In the genomic region with DNA sequence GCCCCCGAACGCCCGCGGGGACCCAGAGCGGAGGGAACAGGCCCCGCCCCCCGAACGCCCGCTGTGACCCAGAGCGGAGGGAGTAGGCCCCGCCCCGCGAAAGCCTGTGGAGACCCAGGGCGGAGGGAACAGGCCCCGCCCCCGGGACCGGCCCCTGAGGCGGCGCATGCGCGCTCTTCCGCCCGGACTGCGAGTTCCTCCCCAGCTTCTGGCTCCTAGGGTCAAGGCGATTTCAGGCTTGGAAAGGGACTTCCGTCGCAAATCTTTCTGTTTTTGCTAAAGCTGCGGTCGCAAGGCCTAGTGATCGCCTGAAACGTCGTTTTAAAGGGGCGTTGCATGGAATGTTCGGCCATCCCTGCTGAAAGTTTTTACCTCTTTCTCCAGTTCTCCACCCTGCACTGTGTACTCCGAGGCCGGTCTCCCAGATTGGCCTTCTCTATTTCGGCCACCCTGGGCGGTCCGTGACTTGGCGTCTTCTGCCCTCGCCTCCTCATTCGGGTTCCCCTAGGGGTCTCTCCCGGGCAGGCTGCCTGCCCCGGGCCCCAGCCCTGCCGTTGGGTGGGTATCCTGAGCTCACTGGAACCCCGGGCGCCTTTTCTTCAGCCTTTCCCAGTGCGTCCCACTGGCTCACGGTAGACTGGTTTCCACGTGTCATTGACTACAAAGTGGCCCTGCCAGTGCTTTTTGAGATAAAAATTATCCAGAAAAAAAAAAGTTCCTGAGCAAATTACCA, we compare ENCODE assay signal across 8 cellular contexts. TPM values are rescaled to one million over a fixed set of nuclear protein-coding genes. Genes with fewer than 3 reads are reported as not detected.
DNase-seq lines count a peak whose midpoint lies in the region; ATAC-seq and TF ChIP-seq lines count a peak whose summit lies in the region.

No MANE protein-coding gene starts in this region.

- H2BK15ac ChIP-seq in IMR-90 (ENCODE audit: low read depth, low read length) = peak overlapping the region; percentile 42; the same call in 1 of the 3 replicates

- H3K9me2 ChIP-seq in OCI-LY7 (ENCODE audit: insufficient read depth, low read length) = no peaks in the 10 kb centered on the region

- H3K79me1 ChIP-seq in IMR-90 (ENCODE audit: low read depth in 1 of 2, low read length in 2 of 2) = peaks cover 0 to 21% of the 10 kb centered on the region in 2 experiments; a peak in 2 of 4 replicates

- in situ Hi-C loops in IMR-90 (cut with MboI; ENCODE audit: low sequenced_read_pairs) = no loop called here

- CTCF ChIA-PET in IMR-90 (lab: Yijun Ruan, JAX) = interaction anchor here (1.1 kb wide), 1 partner anchor 9 kb away, joined by 4 read pairs; no protein-coding TSS in a partner anchor
- CTCF ChIA-PET in OCI-LY7 (lab: Charles Lee; ENCODE audit: unreplicated experiment) = no interaction called here

- intact Hi-C loops in IMR-90 (cut with micrococcal nuclease) = loop anchor here (5.0 kb wide), 2 partner anchors 150 to 425 kb away; partner anchors contain the start of gene MARCHF7
- intact Hi-C loops in OCI-LY7 (cut with micrococcal nuclease; ENCODE audit: unreplicated experiment) = loop anchor here (2.0 to 5.0 kb wide), 2 partner anchors 426 to 1410 kb away; partner anchors contain the start of genes ACVR1 and MARCHF7

- ATAC-seq in GM21528 (IDR thresholded peaks at IDR 0.05; ENCODE audit: low FRiP score, unreplicated experiment) = peak; percentile 89
- peak; percentile 99 for ATAC-seq in IMR-90 (ENCODE audit: low read depth)

- H2BK5ac ChIP-seq in IMR-90 (ENCODE audit: low read depth, low read length, poor library complexity, severe bottlenecking) = peak overlapping the region; percentile 33

- no peak for TF ChIP-seq CTCF in IMR-90 (conservative IDR thresholded peaks at IDR 0.05; ENCODE audit: low read depth, low read length)
- no peak for TF ChIP-seq CTCF in OCI-LY7 (conservative IDR thresholded peaks at IDR 0.05; ENCODE audit: low read length)

- H4K20me1 ChIP-seq in IMR-90 (ENCODE audit: insufficient read depth, low read length) (no peaks in the 10 kb centered on the region), OCI-LY7 (ENCODE audit: insufficient read depth, low read length) (no peaks in the 10 kb centered on the region)

- H3K4me3 ChIP-seq in IMR-90 (ENCODE audit: insufficient read depth, low read depth, low read length) (peak overlapping the region; percentile 59), OCI-LY7 (ENCODE audit: low read depth, low read length, poor library complexity, severe bottlenecking) (peak overlapping the region; percentile 73)

- H3K36me3 ChIP-seq in IMR-90 (ENCODE audit: control insufficient read depth, insufficient read depth, low read length) (peaks cover 3% of the 10 kb centered on the region; the same call in 1 of the 2 replicates), OCI-LY7 (ENCODE audit: insufficient read depth, low read length) (no peaks in the 10 kb centered on the region)

- peak overlapping the region; percentile 99 for H3K23ac ChIP-seq in IMR-90 (ENCODE audit: low read depth, low read length)

- H2BK120ac ChIP-seq in IMR-90 (ENCODE audit: low read depth, low read length) = 0 out of 2 replicates have a peak overlapping the region, but pooled peaks have one; percentile 43

- H3K9ac ChIP-seq in IMR-90 (ENCODE audit: low read depth, low read length) = peak overlapping the region; percentile 97

- peak; percentile 88 for DNase-seq in DMS 273 treated with DMSO at 0.1 percent for 48 hours (lab: John Stamatoyannopoulos, UW)
- DNase-seq in IMR-90 = peak; percentile 89
- peak; percentile 97 for DNase-seq in OCI-LY7 (ENCODE audit: low spot score)
- peak; percentile 97 for DNase-seq in activated T-cell treated with anti-CD3 and anti-CD28 coated beads for 4 hours
- DNase-seq in epithelial cell of prostate (ENCODE audit: low read depth, low spot score) = peak; percentile 44
- peak; percentile 98 for DNase-seq in mucosa of gallbladder (ENCODE audit: low spot score)
- peak; percentile 95 for DNase-seq in stimulated activated CD8-positive, alpha-beta memory T cell treated with anti-CD3 and anti-CD28 coated beads, Interleukin-4, amount 100 ng/mL, for 24 hours (ENCODE audit: low read depth)

- H3K9me3 ChIP-seq in IMR-90 (ENCODE audit: control insufficient read depth, insufficient read depth, low read length) = no peaks in the 10 kb centered on the region
- H3K9me3 ChIP-seq in OCI-LY7 (ENCODE audit: low read length) = no peaks in the 10 kb centered on the region

- POLR2A ChIA-PET in IMR-90 (lab: Charles Lee; ENCODE audit: unreplicated experiment) = interaction anchor here (0.6 to 0.8 kb wide), 2 partner anchors 328 to 425 kb away, joined by 3 to 17 read pairs; partner anchors contain the start of gene MARCHF7
- POLR2A ChIA-PET in OCI-LY7 (lab: Charles Lee) = interaction anchor here (0.5 to 1.7 kb wide), 10 partner anchors 8 to 435 kb away, joined by 3 to 7 read pairs (median 3); no protein-coding TSS in a partner anchor

- H3K4me2 ChIP-seq in IMR-90 (ENCODE audit: low read depth, low read length) (peak overlapping the region; percentile 80), OCI-LY7 (ENCODE audit: low read length) (peak overlapping the region; percentile 83)

- peak overlapping the region; percentile 95 for H3K4ac ChIP-seq in IMR-90 (ENCODE audit: low read depth, low read length)

- H3K79me2 ChIP-seq in OCI-LY7 (ENCODE audit: insufficient read depth, low read depth, low read length) = no peaks in the 10 kb centered on the region

- peak overlapping the region; percentile 98 for H3K14ac ChIP-seq in IMR-90 (replicated peaks; ENCODE audit: low read depth, low read length)

- H3K56ac ChIP-seq in IMR-90 (ENCODE audit: extremely low read depth, insufficient read depth, low read length) = peak overlapping the region; percentile 99

- no peaks in the 10 kb centered on the region for H3K27me3 ChIP-seq in IMR-90 (ENCODE audit: control insufficient read depth, insufficient read depth, low read length)

- H2AK9ac ChIP-seq in IMR-90 (replicated peaks; ENCODE audit: low read depth, low read length, poor library complexity) = peak overlapping the region; percentile 94

- no peak for TF ChIP-seq POLR2A in IMR-90 (IDR thresholded peaks at IDR 0.05; ENCODE audit: low read depth, low read length)

- peak overlapping the region; percentile 89 for H4K91ac ChIP-seq in IMR-90 (ENCODE audit: insufficient read depth, low read depth, low read length)

- H2AK5ac ChIP-seq in IMR-90 (ENCODE audit: low read depth, low read length) = peak overlapping the region; percentile 40; the same call in 1 of the 2 replicates

- peak overlapping the region; percentile 79 for H4K5ac ChIP-seq in IMR-90 (ENCODE audit: low read depth, low read length)

- BruUV-seq in IMR-90 (replicated peaks; lab: Mats Ljungman, UMichigan) = no TSS peak
- BruUV-seq in OCI-LY7 (replicated peaks; lab: Mats Ljungman, UMichigan) = TSS peak; percentile 87

- no peak overlapping the region; the same call in 1 of the 2 replicates for H2BK20ac ChIP-seq in IMR-90 (ENCODE audit: low read depth, low read length)

- peak overlapping the region; percentile 94 to 100 for H4K8ac ChIP-seq in IMR-90 (ENCODE audit: low read depth in 2 of 2, low read length in 2 of 2)

- no peaks in the 10 kb centered on the region; the same call in 1 of the 2 replicates for H3K9me1 ChIP-seq in IMR-90 (ENCODE audit: insufficient read depth, low read length)

- WGBS in IMR-90 (ENCODE audit: extremely low coverage in 2 of 2, insufficient read length in 1 of 2), 2 experiments = 0% methylated on average over 32 of the region's 50 CpGs; no CpG with 5 or more reads in 1 of the 2 experiments

- peak overlapping the region; percentile 67 for H3K18ac ChIP-seq in IMR-90 (ENCODE audit: low read depth, low read length)

- H3K27ac ChIP-seq in IMR-90 (ENCODE audit: insufficient read depth, low read length) (peak overlapping the region; percentile 92), OCI-LY7 (ENCODE audit: low read depth, low read length, poor library complexity, severe bottlenecking) (no peak overlapping the region), epithelial cell of prostate (peak overlapping the region; percentile 71)

- dilution Hi-C loops in IMR-90 (cut with HindIII; ENCODE audit: low sequenced_read_pairs, unreplicated experiment) = no loop called here

- peaks cover 5% of the 10 kb centered on the region for H3K4me1 ChIP-seq in IMR-90 (ENCODE audit: control insufficient read depth, insufficient read depth, low read length)
- H3K4me1 ChIP-seq in OCI-LY7 (ENCODE audit: insufficient read depth, low read length, poor library complexity, severe bottlenecking) = peaks cover 7% of the 10 kb centered on the region

- no peak for TF ChIP-seq RAD21 in IMR-90 (IDR thresholded peaks at IDR 0.05; ENCODE audit: low read length)

- H2AFZ ChIP-seq in IMR-90 (replicated peaks; ENCODE audit: low read length, poor library complexity) (peak overlapping the region; percentile 96), OCI-LY7 (ENCODE audit: low read length) (peak overlapping the region; percentile 98)

TF ChIP-seq in IMR-90, 13 proteins besides CTCF, POLR2A, EP300 and RAD21:
- TF ChIP-seq NFE2L2 (IDR thresholded peaks at IDR 0.05; ENCODE audit: low read depth, low read length) (no peak), SMC3 (IDR thresholded peaks at IDR 0.05; ENCODE audit: low read depth, low read length) (no peak), MXI1 (IDR thresholded peaks at IDR 0.05; ENCODE audit: borderline replicate concordance, low read depth, low read length) (no peak), MAZ (IDR thresholded peaks at IDR 0.05; ENCODE audit: borderline replicate concordance, low read depth, low read length) (peak; percentile 84; the same call in 1 of the 2 replicates)
- TF ChIP-seq, protein P1, sequence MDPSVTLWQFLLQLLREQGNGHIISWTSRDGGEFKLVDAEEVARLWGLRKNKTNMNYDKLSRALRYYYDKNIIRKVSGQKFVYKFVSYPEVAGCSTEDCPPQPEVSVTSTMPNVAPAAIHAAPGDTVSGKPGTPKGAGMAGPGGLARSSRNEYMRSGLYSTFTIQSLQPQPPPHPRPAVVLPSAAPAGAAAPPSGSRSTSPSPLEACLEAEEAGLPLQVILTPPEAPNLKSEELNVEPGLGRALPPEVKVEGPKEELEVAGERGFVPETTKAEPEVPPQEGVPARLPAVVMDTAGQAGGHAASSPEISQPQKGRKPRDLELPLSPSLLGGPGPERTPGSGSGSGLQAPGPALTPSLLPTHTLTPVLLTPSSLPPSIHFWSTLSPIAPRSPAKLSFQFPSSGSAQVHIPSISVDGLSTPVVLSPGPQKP (IDR thresholded peaks at IDR 0.05; ENCODE audit: borderline replicate concordance, low read depth, low read length) = no peak

RNA-seq across cellular contexts. Expression of gene WDSUB1, which starts 0.4 kb away (rescaled TPM):
- 5.0 and 5.2 TPM in 2 replicates for total RNA-seq in IMR-90 (2012; rRNA removed)
- 3.9 and 4.8 TPM in 2 replicates for polyA plus RNA-seq in IMR-90 (2012; rRNA removed)
- polyA plus RNA-seq in IMR-90 (2012; cell fraction: cytosol; rRNA removed) = 2.3 and 3.0 TPM in 2 replicates
- 2.3 and 4.7 TPM in 2 replicates for polyA plus RNA-seq in IMR-90 (2012; cell fraction: nucleus; rRNA removed; ENCODE audit: low replicate concordance)
- total RNA-seq in OCI-LY7 (2014; rRNA removed; shearing (Covaris generic)) = 2.4 and 3.7 TPM in 2 replicates
- total RNA-seq in OCI-LY7 (2022) = 5.3 and 5.5 TPM in 2 replicates
- 14.3 TPM for total RNA-seq in mucosa of gallbladder

Comparison
In these comparisons a context has a peak if more than half of its experiments do, and no peak if none do; other contexts are left out.
1. DNase-seq: peak in every context shown above with its lines; median percentile 98 in mucosa of gallbladder; 97 in OCI-LY7; 97 in activated T-cell treated with anti-CD3 and anti-CD28 coated beads for 4 hours; 95 in stimulated activated CD8-positive, alpha-beta memory T cell treated with anti-CD3 and anti-CD28 coated beads, Interleukin-4, amount 100 ng/mL, for 24 hours; 89 in IMR-90; 88 in DMS 273 treated with DMSO at 0.1 percent for 48 hours; 44 in epithelial cell of prostate.